ENCODE assay signal across 25 cellular contexts in the genomic region with DNA sequence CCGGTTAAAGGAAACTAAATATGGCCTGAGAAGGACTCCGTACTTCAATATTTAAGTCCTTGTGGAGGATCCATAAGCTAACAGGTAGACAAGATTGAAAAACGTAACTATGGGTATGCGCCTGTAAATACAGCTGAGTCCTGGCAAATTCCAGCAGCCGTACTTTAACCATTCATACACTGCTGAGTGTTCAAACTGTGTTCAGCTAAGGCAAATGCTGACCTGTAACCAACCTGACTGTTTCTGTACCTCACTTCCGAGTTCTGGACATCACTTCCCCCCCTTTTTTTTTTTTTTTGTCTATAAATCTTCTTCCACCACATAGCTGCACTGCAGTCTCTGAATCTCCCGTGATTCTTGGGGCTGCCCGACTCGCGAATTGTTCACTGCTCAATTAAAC.
DNase-seq lines count a peak whose midpoint lies in the region; ATAC-seq, FAIRE-seq and TF ChIP-seq lines count a peak whose summit lies in the region.
"Had no signal": no experiment of that assay in that cellular context is flagged by ENCODE, and none has a peak within 500 bp of the region (broad histone marks: within the 10 kb centered on the region; RNA-seq: fewer than 3 reads in every experiment).

No MANE protein-coding gene starts in this region.

- no peak for TF ChIP-seq CTCF in MM.1S (IDR thresholded peaks at IDR 0.05; ENCODE audit: low read length)
- TF ChIP-seq CTCF in epithelial cell of proximal tubule (conservative IDR thresholded peaks at IDR 0.05; ENCODE audit: low read depth, low read length): no peak
- no peak for TF ChIP-seq CTCF in pancreas (IDR thresholded peaks at IDR 0.05)
- no peak for TF ChIP-seq CTCF in endodermal cell (conservative IDR thresholded peaks at IDR 0.05)

- intact Hi-C loops in pancreas (cut with DNase I): no loop called here

- H3K27ac Mint-ChIP-seq in endodermal cell: no peak overlapping the region
- H3K27ac Mint-ChIP-seq: stimulated activated effector memory CD8-positive, alpha-beta T cell treated with anti-CD3 and anti-CD28 coated beads, Interleukin-12 subunit alpha, Interleukin-12 subunit beta, amount 100 ng/mL, for 72 hours had no signal

- peak overlapping the region; percentile 24; the same call in 1 of the 2 replicates for H3K9ac ChIP-seq in MM.1S (ENCODE audit: low read length)
- H3K9ac ChIP-seq in endodermal cell (ENCODE audit: extremely low read depth, low read length, poor library complexity, severe bottlenecking): no peak overlapping the region

- FAIRE-seq in pancreas (lab: Jason Lieb, UNC): no peak
- FAIRE-seq: astrocyte had no signal

- H3K27me3 ChIP-seq in MM.1S (replicated peaks; ENCODE audit: insufficient read depth, low read length) (no peaks in the 10 kb centered on the region), pancreas (no peaks in the 10 kb centered on the region), endodermal cell (ENCODE audit: control insufficient read depth, insufficient read depth, low read length, poor library complexity, severe bottlenecking) (no peaks in the 10 kb centered on the region)
- H3K27me3 ChIP-seq: esophagus squamous epithelium, transverse colon had no signal

- peak overlapping the region; percentile 39; the same call in 1 of the 2 replicates for H3K4me3 ChIP-seq in MM.1S (ENCODE audit: low read length)
- H3K4me3 ChIP-seq in epithelial cell of proximal tubule (ENCODE audit: low read depth, low read length): peak overlapping the region; percentile 34
- H3K4me3 ChIP-seq in pancreas: peak overlapping the region in 1 of 4 donors; percentile 17
- H3K4me3 ChIP-seq in endodermal cell (ENCODE audit: low read length): no peak overlapping the region
- H3K4me3 ChIP-seq: esophagus squamous epithelium, transverse colon had no signal

- H3K27ac ChIP-seq in MM.1S (ENCODE audit: low read length): peak overlapping the region; percentile 43; the same call in 1 of the 2 replicates
- H3K27ac ChIP-seq in pancreas: no peak overlapping the region
- H3K27ac ChIP-seq in endodermal cell (ENCODE audit: low read depth, low read length): no peak overlapping the region
- H3K27ac ChIP-seq: 22Rv1, esophagus squamous epithelium, RWPE1, transverse colon had no signal

- no peak overlapping the region for H2AFZ ChIP-seq in MM.1S (ENCODE audit: low read length)

- ATAC-seq in pancreas (peak in 3 of 4 donors; percentile 40 to 57 (median 53)), GM21737 (IDR thresholded peaks at IDR 0.05; ENCODE audit: unreplicated experiment) (no peak), HG02973 (IDR thresholded peaks at IDR 0.05; ENCODE audit: unreplicated experiment) (no peak)
- ATAC-seq: SK-N-SH treated with all-trans-retinoic acid at 6 μM for 48 hours; stimulated activated effector memory CD8-positive, alpha-beta T cell treated with anti-CD3 and anti-CD28 coated beads, Interleukin-12 subunit alpha, Interleukin-12 subunit beta, amount 100 ng/mL, for 72 hours had no signal

- peaks cover 92% of the 10 kb centered on the region for H3K79me2 ChIP-seq in MM.1S (ENCODE audit: low read length)

- H3K4me1 ChIP-seq in MM.1S (ENCODE audit: low read length) (peaks cover 5% of the 10 kb centered on the region), pancreas (peaks cover 14 to 27% (median 25%) of the 10 kb centered on the region in 3 donors), endodermal cell (ENCODE audit: control insufficient read depth, insufficient read depth, low read length) (peaks cover 7% of the 10 kb centered on the region)
- H3K4me1 ChIP-seq: transverse colon had no signal

- H4K20me1 ChIP-seq in MM.1S (ENCODE audit: insufficient read depth, low read length): no peaks in the 10 kb centered on the region

- H3K4me2 ChIP-seq in MM.1S (ENCODE audit: low read depth, low read length): peak overlapping the region; percentile 50

- no peaks in the 10 kb centered on the region; the same call in 1 of the 2 replicates for H3F3A ChIP-seq in MM.1S (ENCODE audit: insufficient read depth, low read length)

- H3K36me3 ChIP-seq in MM.1S (replicated peaks; ENCODE audit: insufficient read depth, low read length) (no peaks in the 10 kb centered on the region), pancreas (no peaks in the 10 kb centered on the region), endodermal cell (ENCODE audit: control insufficient read depth, insufficient read depth, low read length) (no peaks in the 10 kb centered on the region)
- H3K36me3 ChIP-seq: esophagus squamous epithelium, transverse colon had no signal

- H3K9me3 Mint-ChIP-seq in endodermal cell: peaks cover 9% of the 10 kb centered on the region
- H3K9me3 Mint-ChIP-seq: stimulated activated effector memory CD8-positive, alpha-beta T cell treated with anti-CD3 and anti-CD28 coated beads, Interleukin-12 subunit alpha, Interleukin-12 subunit beta, amount 100 ng/mL, for 72 hours had no signal

- peaks cover 8% of the 10 kb centered on the region for H3K36me3 Mint-ChIP-seq in endodermal cell (ENCODE audit: low read depth)
- H3K36me3 Mint-ChIP-seq: stimulated activated effector memory CD8-positive, alpha-beta T cell treated with anti-CD3 and anti-CD28 coated beads, Interleukin-12 subunit alpha, Interleukin-12 subunit beta, amount 100 ng/mL, for 72 hours had no signal

- peaks cover 15% of the 10 kb centered on the region for H3K4me1 Mint-ChIP-seq in endodermal cell

- 60 to 65% methylated on average over 10 of the region's 10 CpGs for WGBS in pancreas, 2 donors
- 92 to 97% methylated on average over 10 of the region's 10 CpGs for WGBS in endodermal cell (ENCODE audit: insufficient coverage in 1 of 2, insufficient read length in 1 of 2), 2 experiments

- peak; percentile 18 for DNase-seq in NCI-H2227 treated with DMSO at 0.1 percent for 48 hours (lab: John Stamatoyannopoulos, UW)
- DNase-seq in NCI-H2227 (lab: John Stamatoyannopoulos, UW; ENCODE audit: unreplicated experiment): no peak
- DNase-seq in MM.1S: peak; percentile 67
- DNase-seq in epithelial cell of proximal tubule (ENCODE audit: low read depth): no peak
- DNase-seq in pancreas: no peak
- no peak for DNase-seq in endodermal cell
- DNase-seq: activated gamma-delta T cell, AML-193, Caco-2, cerebellar nuclear complex, esophagus squamous epithelium, mesenchymal stem cell, NCI-H1105, NCI-H2081, NCI-H524, posterior cingulate gyrus, T1000, transverse colon had no signal

- H3K4me3 Mint-ChIP-seq in endodermal cell: no peak overlapping the region
- H3K4me3 Mint-ChIP-seq: stimulated activated effector memory CD8-positive, alpha-beta T cell treated with anti-CD3 and anti-CD28 coated beads, Interleukin-12 subunit alpha, Interleukin-12 subunit beta, amount 100 ng/mL, for 72 hours had no signal

- no peaks in the 10 kb centered on the region for H3K9me2 ChIP-seq in MM.1S (replicated peaks; ENCODE audit: insufficient read depth, low read length)

- no peaks in the 10 kb centered on the region for H3K27me3 Mint-ChIP-seq in endodermal cell (ENCODE audit: insufficient read depth)

- H3K9me3 ChIP-seq in MM.1S (replicated peaks; ENCODE audit: insufficient read depth, low read length) (no peaks in the 10 kb centered on the region), pancreas (no peaks in the 10 kb centered on the region), endodermal cell (ENCODE audit: control insufficient read depth, low read length) (peaks cover 7% of the 10 kb centered on the region)
- H3K9me3 ChIP-seq: Caco-2, esophagus squamous epithelium, transverse colon had no signal

Comparison
In these comparisons a context has a peak if more than half of its experiments do, and no peak if none do; other contexts are left out.
1. DNase-seq: peak in NCI-H2227 treated with DMSO at 0.1 percent for 48 hours (single experiment) and MM.1S (single experiment); none in NCI-H2227 (single experiment), epithelial cell of proximal tubule (single experiment), pancreas (0 of 6) and endodermal cell (single experiment).
2. ATAC-seq: peak in pancreas (3 of 4); none in GM21737 (single experiment) and HG02973 (single experiment).